Comparison of ENCODE assay signal across 1 cellular context in genomic region chr16:3670711-3671110, GRCh38.
TF ChIP-seq lines count a peak whose summit lies in the region.

No MANE protein-coding gene starts in this region.

TF ChIP-seq in H1, 55 proteins besides CTCF, POLR2A, EP300 and RAD21:
- TF ChIP-seq CBX8 (IDR thresholded peaks at IDR 0.05; ENCODE audit: borderline replicate concordance, low read depth, low read length) = no peak
- TF ChIP-seq RXRA (IDR thresholded peaks at IDR 0.05; ENCODE audit: insufficient read depth, low read depth, low read length) = no peak
- TF ChIP-seq ATF2 (IDR thresholded peaks at IDR 0.05; ENCODE audit: low read length) = no peak
- no peak for TF ChIP-seq ASH2L (IDR thresholded peaks at IDR 0.05; ENCODE audit: low read length)
- no peak for TF ChIP-seq YY1 (IDR thresholded peaks at IDR 0.05; ENCODE audit: low read depth, low read length)
- TF ChIP-seq CBX5 (IDR thresholded peaks at IDR 0.05; ENCODE audit: low read depth, low read length) = no peak
